8 cellular contexts compared by ENCODE assay signal in the genomic region with DNA sequence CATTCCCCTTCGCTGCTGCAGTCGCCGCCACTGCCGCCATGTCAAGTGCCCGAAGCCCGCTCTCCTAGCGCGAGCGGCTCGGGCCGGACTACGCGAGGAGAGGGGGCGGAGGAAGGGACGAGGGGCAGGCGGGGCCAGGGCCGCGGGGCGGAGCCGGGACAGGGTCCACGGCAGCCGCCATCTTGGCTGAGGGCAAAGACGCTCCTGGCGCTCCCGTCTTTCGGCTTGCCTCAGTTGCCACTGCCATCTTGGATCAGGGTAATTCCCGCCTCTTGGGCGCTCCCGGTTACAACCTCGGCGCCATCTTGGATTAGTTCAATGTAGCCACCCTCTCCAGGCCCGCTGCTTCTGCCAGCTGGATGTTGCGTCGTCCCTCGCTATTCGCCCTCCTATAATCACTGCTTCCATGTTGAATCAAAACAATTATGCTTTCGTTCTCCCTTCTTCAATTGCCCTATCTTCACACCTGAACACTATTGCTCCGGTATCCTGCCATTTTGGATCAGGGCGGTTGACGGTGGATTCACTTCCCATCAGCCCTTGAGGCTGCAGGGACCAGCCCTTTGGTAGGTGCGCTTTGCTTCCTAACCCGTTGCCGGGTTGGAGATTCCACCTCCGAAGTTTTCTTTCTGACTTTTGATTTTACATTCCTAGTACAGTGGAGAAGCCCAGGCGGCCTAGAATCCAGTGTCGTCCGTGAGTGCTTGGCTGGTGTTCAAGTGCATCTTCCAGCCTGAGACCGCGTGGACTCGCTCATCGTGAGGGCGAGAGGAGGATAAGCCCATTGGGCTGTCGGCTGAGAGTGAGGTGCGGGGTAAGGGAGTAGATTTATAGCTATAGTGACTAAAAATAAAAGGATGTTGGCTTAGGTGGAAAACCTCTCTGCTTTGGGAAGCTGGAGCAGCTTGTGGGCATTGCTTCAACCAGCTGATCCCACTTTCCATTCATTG. TPM values are rescaled to one million over a fixed set of nuclear protein-coding genes. Genes with fewer than 3 reads are reported as not detected.
DNase-seq lines count a peak whose midpoint lies in the region; ATAC-seq, FAIRE-seq and TF ChIP-seq lines count a peak whose summit lies in the region.

A gene with protein sequence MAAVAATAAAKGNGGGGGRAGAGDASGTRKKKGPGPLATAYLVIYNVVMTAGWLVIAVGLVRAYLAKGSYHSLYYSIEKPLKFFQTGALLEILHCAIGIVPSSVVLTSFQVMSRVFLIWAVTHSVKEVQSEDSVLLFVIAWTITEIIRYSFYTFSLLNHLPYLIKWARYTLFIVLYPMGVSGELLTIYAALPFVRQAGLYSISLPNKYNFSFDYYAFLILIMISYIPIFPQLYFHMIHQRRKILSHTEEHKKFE (minus strand): TSS at position 66 of the 950 bp plus-strand sequence. CDS start 26 bp downstream, at position 40.

- no peak for TF ChIP-seq CTCF in right atrium auricular region (IDR thresholded peaks at IDR 0.05)
- no peak for TF ChIP-seq CTCF in psoas muscle (IDR thresholded peaks at IDR 0.05)

- intact Hi-C loops in psoas muscle (cut with DNase I) = no loop called here

- ATAC-seq in GM18498 (IDR thresholded peaks at IDR 0.05; ENCODE audit: unreplicated experiment) = peak; percentile 93
- ATAC-seq in HG02938 (IDR thresholded peaks at IDR 0.05; ENCODE audit: unreplicated experiment) = peak; percentile 81
- peak; percentile 97 to 98 (median 98) for ATAC-seq in psoas muscle

- H3K27me3 ChIP-seq in right atrium auricular region (no peaks in the 10 kb centered on the region), psoas muscle (ENCODE audit: insufficient read depth in 3 of 3, low read length in 2 of 3) (no peaks in the 10 kb centered on the region)

- H3K27ac ChIP-seq in angular gyrus (ENCODE audit: low read depth, low read length) = peak within 1 kb of the TSS; percentile 97
- peak within 1 kb of the TSS; percentile 95 to 98 for H3K27ac ChIP-seq in right atrium auricular region
- H3K27ac ChIP-seq in psoas muscle = peak within 1 kb of the TSS; percentile 93

- DNase-seq in NCI-H187 (lab: John Stamatoyannopoulos, UW) = peak; percentile 89 to 94
- peak; percentile 89 to 98 (median 91) for DNase-seq in T-helper 2 cell
- peak; percentile 96 for DNase-seq in right atrium auricular region (ENCODE audit: low spot score)
- DNase-seq in psoas muscle = peak; percentile 96 to 98
- DNase-seq in urothelium cell line (ENCODE audit: low spot score) = peak; percentile 98

- H3K36me3 ChIP-seq in right atrium auricular region = peaks cover 6% of the 10 kb centered on the region
- peaks cover 0 to 18% of the 10 kb centered on the region in 2 donors for H3K36me3 ChIP-seq in psoas muscle (ENCODE audit: insufficient read depth in 1 of 2, low read depth in 1 of 2)

- H3K4me3 ChIP-seq in right atrium auricular region = peak within 1 kb of the TSS; percentile 91 to 99
- peak within 1 kb of the TSS; percentile 92 for H3K4me3 ChIP-seq in psoas muscle

- H3K4me1 ChIP-seq in right atrium auricular region (peaks cover 0 to 17% of the 10 kb centered on the region in 2 donors), psoas muscle (peaks cover 17% of the 10 kb centered on the region)

- WGBS in psoas muscle, 3 donors = 0% methylated on average over 42 to 54 of the region's 54 CpGs

- peak; percentile 17 for FAIRE-seq in urothelium cell line (lab: Jason Lieb, UNC)

- H3K9me3 ChIP-seq in right atrium auricular region (no peaks in the 10 kb centered on the region), psoas muscle (no peaks in the 10 kb centered on the region)

RNA-seq across cellular contexts. Expression of the gene that starts here (rescaled TPM):
- total RNA-seq in right atrium auricular region (10 to 100 TPM; 22.7 to 28.6 TPM), psoas muscle (1 to 10 TPM; 3.7 to 6.6 (median 6.1) TPM)
- 1 to 10 TPM; 3.7 to 7.9 (median 5.7) TPM for polyA plus RNA-seq in psoas muscle

Comparison
In these comparisons a context has a peak if more than half of its experiments do, and no peak if none do; other contexts are left out.
1. Peak in every context shown above with its lines: DNase-seq, ATAC-seq, H3K4me3 ChIP-seq and H3K27ac ChIP-seq.